1 cellular context compared by ENCODE assay signal in genomic region chr12:132950844-132951535, GRCh38.
TF ChIP-seq lines count a peak whose summit lies in the region.

No MANE protein-coding gene starts in this region.

TF ChIP-seq in HEK293T, 16 proteins besides CTCF, POLR2A, EP300 and RAD21:
- TF ChIP-seq BHLHE40 (IDR thresholded peaks at IDR 0.05; ENCODE audit: borderline replicate concordance) (no peak), TARDBP (IDR thresholded peaks at IDR 0.05) (0 out of 2 replicates have a peak, but pooled peaks have one; percentile 9)
